In genomic region chr1:148263906-148264255, GRCh38 we compare ENCODE assay signal across 8 cellular contexts.
DNase-seq lines count a peak whose midpoint lies in the region; ATAC-seq and TF ChIP-seq lines count a peak whose summit lies in the region.

No MANE protein-coding gene starts in this region.

- peak; percentile 90 for DNase-seq in NCI-H345 treated with DMSO at 0.1 percent for 48 hours (lab: John Stamatoyannopoulos, UW; ENCODE audit: unreplicated experiment)
- DNase-seq in omental fat pad (ENCODE audit: low spot score): no peak
- DNase-seq in superior temporal gyrus (ENCODE audit: extremely low spot score): no peak

- no peaks in the 10 kb centered on the region for H3K27me3 ChIP-seq in endocrine pancreas (ENCODE audit: control insufficient read depth, insufficient read depth, low read length)

- H3K4me1 ChIP-seq in endocrine pancreas (ENCODE audit: control insufficient read depth, insufficient read depth, low read length): no peaks in the 10 kb centered on the region

- TF ChIP-seq POLR2A in GM18505 (IDR thresholded peaks at IDR 0.05; ENCODE audit: borderline replicate concordance, extremely low read depth, insufficient read depth, insufficient read length): no peak

- H3K36me3 ChIP-seq in endocrine pancreas (ENCODE audit: control insufficient read depth, insufficient read depth, low read length): no peaks in the 10 kb centered on the region

- H3K9ac ChIP-seq in endocrine pancreas (ENCODE audit: control insufficient read depth, insufficient read depth, low read length): no peak overlapping the region

- H3K4me3 ChIP-seq in endocrine pancreas (ENCODE audit: control insufficient read depth, insufficient read depth, low read length): peak overlapping the region; percentile 63

- H3K9me3 ChIP-seq in endocrine pancreas (ENCODE audit: control insufficient read depth, low read length): no peaks in the 10 kb centered on the region

- ATAC-seq in GM18907 (IDR thresholded peaks at IDR 0.05; ENCODE audit: unreplicated experiment): peak; percentile 19
- ATAC-seq in omental fat pad (ENCODE audit: low FRiP score): peak; percentile 26
- no peak for ATAC-seq in GM18505 (IDR thresholded peaks at IDR 0.05; ENCODE audit: unreplicated experiment)
- ATAC-seq in HG02588 (IDR thresholded peaks at IDR 0.05; ENCODE audit: unreplicated experiment): no peak
- ATAC-seq in HG03378 (IDR thresholded peaks at IDR 0.05; ENCODE audit: unreplicated experiment): no peak

- TF ChIP-seq CTCF in omental fat pad (IDR thresholded peaks at IDR 0.05): no peak

Comparison
In these comparisons a context has a peak if more than half of its experiments do, and no peak if none do; other contexts are left out.
1. ATAC-seq: peak in GM18907 (single experiment) and omental fat pad (single experiment); none in GM18505 (single experiment), HG02588 (single experiment) and HG03378 (single experiment).